1 cellular context compared by ENCODE assay signal in genomic region chr1:186482661-186483255, GRCh38.
TF ChIP-seq lines count a peak whose summit lies in the region.

No MANE protein-coding gene starts in this region.

TF ChIP-seq in H1, 55 proteins besides CTCF, POLR2A, EP300 and RAD21:
- TF ChIP-seq CREB1 (IDR thresholded peaks at IDR 0.05) (no peak), SRF (IDR thresholded peaks at IDR 0.05; ENCODE audit: low read depth, low read length) (no peak), USF2 (IDR thresholded peaks at IDR 0.05; ENCODE audit: low read length) (0 out of 2 replicates have a peak, but pooled peaks have one; percentile 42), TEAD4 (IDR thresholded peaks at IDR 0.05; ENCODE audit: low read depth, low read length) (0 out of 2 replicates have a peak, but pooled peaks have one; percentile 19), RXRA (IDR thresholded peaks at IDR 0.05; ENCODE audit: insufficient read depth, low read depth, low read length) (no peak), SP4 (IDR thresholded peaks at IDR 0.05; ENCODE audit: low read length) (no peak), MAFK (IDR thresholded peaks at IDR 0.05; ENCODE audit: low read depth, low read length) (no peak), ATF2 (IDR thresholded peaks at IDR 0.05; ENCODE audit: low read length) (no peak)
TF ChIP-seq in H1: peak in this region for 2.
